In genomic region chr3:126474498-126475410, GRCh38 we compare ENCODE assay signal across 8 cellular contexts. TPM values are rescaled to one million over a fixed set of nuclear protein-coding genes. Genes with fewer than 3 reads are reported as not detected.
DNase-seq lines count a peak whose midpoint lies in the region; ATAC-seq and TF ChIP-seq lines count a peak whose summit lies in the region.

No MANE protein-coding gene starts in this region.

- H3K56ac ChIP-seq in H9 (ENCODE audit: insufficient read length, low read depth, low read length), result no peak overlapping the region

- H3K79me2 ChIP-seq in H9 (ENCODE audit: insufficient read depth, low read length), result peaks cover 9% of the 10 kb centered on the region; the same call in 1 of the 2 replicates

- H3K4me3 ChIP-seq in tibial nerve, result peak overlapping the region; percentile 64 to 90 (median 87)

- H3K79me1 ChIP-seq in H9 (ENCODE audit: insufficient read depth, low read depth, low read length, poor library complexity, severe bottlenecking), result no peaks in the 10 kb centered on the region

- H3K9me3 Mint-ChIP-seq in H9, result no peaks in the 10 kb centered on the region; a peak in 1 of 5 replicates
- no peaks in the 10 kb centered on the region for H3K9me3 Mint-ChIP-seq in activated CD4-positive, alpha-beta memory T cell treated with anti-CD3 and anti-CD28 coated beads, Interleukin-2, amount 10 ng/mL, durations not matched to agents 7 days and 5 days
- no peaks in the 10 kb centered on the region for H3K9me3 Mint-ChIP-seq in naive thymus-derived CD8-positive, alpha-beta T cell

- H2BK15ac ChIP-seq in H9 (ENCODE audit: low read depth, low read length), result no peak overlapping the region

- WGBS in H9 (ENCODE audit: extremely low coverage, insufficient read length, low lambda C conversion rate), result no CpG with 5 or more reads among the region's 72 CpGs
- 8 to 14% methylated on average over 52 to 57 of the region's 72 CpGs for WGBS in tibial nerve, 2 donors

- POLR2A ChIA-PET in activated CD4-positive, alpha-beta memory T cell treated with anti-CD3 and anti-CD28 coated beads, Interleukin-2, amount 10 ng/mL, durations not matched to agents 7 days and 5 days (lab: Charles Lee), result interaction anchor here (1.0 to 2.5 kb wide), 5 partner anchors 9 to 22 kb away, joined by 3 to 7 read pairs (median 4); no protein-coding TSS in a partner anchor
- POLR2A ChIA-PET in naive thymus-derived CD8-positive, alpha-beta T cell (lab: Charles Lee), result interaction anchor here (0.6 to 1.5 kb wide), 7 partner anchors 23 to 1226 kb away, joined by 3 to 5 read pairs (median 3); partner anchors contain the start of genes MCM2 and SNX4

- H3K4me2 ChIP-seq in H9 (ENCODE audit: insufficient read depth, insufficient read length, low read length), result peak overlapping the region; percentile 83

- peak overlapping the region in 2 of 3 experiments; percentile 87 to 93; a peak in 4 of 7 replicates for H3K27ac Mint-ChIP-seq in H9
- peak overlapping the region; percentile 85 for H3K27ac Mint-ChIP-seq in activated CD4-positive, alpha-beta memory T cell treated with anti-CD3 and anti-CD28 coated beads, Interleukin-2, amount 10 ng/mL, durations not matched to agents 7 days and 5 days
- H3K27ac Mint-ChIP-seq in naive thymus-derived CD8-positive, alpha-beta T cell, result peak overlapping the region; percentile 50 to 94 (median 90)

- H3K36me3 ChIP-seq in tibial nerve, result peaks cover 0 to 24% (median 3%) of the 10 kb centered on the region in 3 donors

- H3T11ph ChIP-seq in H9 (ENCODE audit: low read length), result no peak overlapping the region

- TF ChIP-seq POLR2A in erythroblast (IDR thresholded peaks at IDR 0.05; ENCODE audit: low read length) (no peak), tibial nerve (IDR thresholded peaks at IDR 0.05) (no peak)

- no peak overlapping the region for H4K5ac ChIP-seq in H9 (ENCODE audit: insufficient read length, low read depth, low read length)

- no peaks in the 10 kb centered on the region for H4K20me1 ChIP-seq in H9 (ENCODE audit: control insufficient read depth, insufficient read depth, insufficient read length)

- peak overlapping the region; percentile 30 for H3K9ac ChIP-seq in H9 (ENCODE audit: extremely low read depth, insufficient read length, low read length)

- ATAC-seq in naive thymus-derived CD8-positive, alpha-beta T cell, result peak in 1 of 2 donors; percentile 3

- H3K27me3 Mint-ChIP-seq in H9 (ENCODE audit: low read depth), result no peaks in the 10 kb centered on the region
- no peaks in the 10 kb centered on the region for H3K27me3 Mint-ChIP-seq in activated CD4-positive, alpha-beta memory T cell treated with anti-CD3 and anti-CD28 coated beads, Interleukin-2, amount 10 ng/mL, durations not matched to agents 7 days and 5 days
- H3K27me3 Mint-ChIP-seq in naive thymus-derived CD8-positive, alpha-beta T cell, result no peaks in the 10 kb centered on the region

- H2BK120ac ChIP-seq in H9 (ENCODE audit: low read depth, low read length, poor library complexity, severe bottlenecking), result no peak overlapping the region

- no peak overlapping the region for H2BK5ac ChIP-seq in H9 (ENCODE audit: insufficient read length, low read length)

- no peak overlapping the region for H3K23ac ChIP-seq in H9 (ENCODE audit: insufficient read length, low read depth, low read length)

- peaks cover 16 to 28% (median 27%) of the 10 kb centered on the region in 3 experiments for H3K36me3 Mint-ChIP-seq in H9 (ENCODE audit: insufficient read depth in 1 of 3, low read depth in 3 of 3)
- peaks cover 43% of the 10 kb centered on the region for H3K36me3 Mint-ChIP-seq in activated CD4-positive, alpha-beta memory T cell treated with anti-CD3 and anti-CD28 coated beads, Interleukin-2, amount 10 ng/mL, durations not matched to agents 7 days and 5 days (ENCODE audit: low read depth)
- H3K36me3 Mint-ChIP-seq in naive thymus-derived CD8-positive, alpha-beta T cell, result peaks cover 1 to 38% (median 6%) of the 10 kb centered on the region in 3 donors

- DNase-seq in NCI-H748 (lab: John Stamatoyannopoulos, UW; ENCODE audit: unreplicated experiment) (peak; percentile 46), NCI-H748 treated with DMSO at 0.1 percent for 48 hours (lab: John Stamatoyannopoulos, UW) (no peak), H9 (no peak), LHCN-M2 (ENCODE audit: low read depth) (peak; percentile 30), erythroblast (lab: John Stamatoyannopoulos, UW) (peak; percentile 81 to 83), tibial nerve (ENCODE audit: low spot score in 2 of 2) (no peak)
- peak; percentile 47 for DNase-seq in activated CD4-positive, alpha-beta memory T cell treated with anti-CD3 and anti-CD28 coated beads, Interleukin-2, amount 10 ng/mL, durations not matched to agents 7 days and 5 days
- peak in 9 of 10 donors; percentile 9 to 52 (median 31) for DNase-seq in naive thymus-derived CD8-positive, alpha-beta T cell

- H4K91ac ChIP-seq in H9 (ENCODE audit: insufficient read length, low read depth, low read length), result no peak overlapping the region

- H2AFZ ChIP-seq in H9 (ENCODE audit: low read length), result no peak overlapping the region

- H3K23me2 ChIP-seq in H9 (ENCODE audit: insufficient read length, low read depth, low read length, poor library complexity, severe bottlenecking), result peaks cover 13% of the 10 kb centered on the region

- CTCF ChIA-PET in activated CD4-positive, alpha-beta memory T cell treated with anti-CD3 and anti-CD28 coated beads, Interleukin-2, amount 10 ng/mL, durations not matched to agents 7 days and 5 days (lab: Charles Lee), result interaction anchor here (1.0 kb wide), 1 partner anchor 558 kb away, joined by 3 read pairs; no protein-coding TSS in a partner anchor

- H2BK20ac ChIP-seq in H9 (ENCODE audit: low read depth, low read length, poor library complexity, severe bottlenecking), result no peak overlapping the region

- H3K27ac ChIP-seq in H9 (ENCODE audit: insufficient read length, low read depth, low read length) (no peak overlapping the region), tibial nerve (peak overlapping the region; percentile 88 to 98 (median 92))

- H3K27me3 ChIP-seq in H9 (ENCODE audit: insufficient read depth, low read length), result no peaks in the 10 kb centered on the region
- H3K27me3 ChIP-seq in tibial nerve, result no peaks in the 10 kb centered on the region

- H3K4me1 Mint-ChIP-seq in H9, result peaks cover 31 to 36% of the 10 kb centered on the region in 2 experiments
- H3K4me1 Mint-ChIP-seq in activated CD4-positive, alpha-beta memory T cell treated with anti-CD3 and anti-CD28 coated beads, Interleukin-2, amount 10 ng/mL, durations not matched to agents 7 days and 5 days, result peaks cover 44% of the 10 kb centered on the region
- peaks cover 25 to 52% (median 46%) of the 10 kb centered on the region in 4 donors for H3K4me1 Mint-ChIP-seq in naive thymus-derived CD8-positive, alpha-beta T cell

- H3K9me3 ChIP-seq in H9 (ENCODE audit: control insufficient read depth, low read depth, low read length) (no peaks in the 10 kb centered on the region), tibial nerve (no peaks in the 10 kb centered on the region)

- no peak overlapping the region for H3K18ac ChIP-seq in H9 (ENCODE audit: insufficient read length, low read depth, low read length)

- TF ChIP-seq CTCF in H9 (conservative IDR thresholded peaks at IDR 0.05) (no peak), tibial nerve (IDR thresholded peaks at IDR 0.05) (no peak)

- H3K4ac ChIP-seq in H9 (ENCODE audit: low read depth, low read length), result no peak overlapping the region

- no peak overlapping the region for H2AK5ac ChIP-seq in H9 (ENCODE audit: insufficient read length, low read length)

- H4K8ac ChIP-seq in H9 (replicated peaks; ENCODE audit: insufficient read length, low read depth, low read length), result no peak overlapping the region

- peak overlapping the region; percentile 88 to 91 for H3K4me3 Mint-ChIP-seq in H9
- H3K4me3 Mint-ChIP-seq in activated CD4-positive, alpha-beta memory T cell treated with anti-CD3 and anti-CD28 coated beads, Interleukin-2, amount 10 ng/mL, durations not matched to agents 7 days and 5 days, result peak overlapping the region; percentile 89
- peak overlapping the region; percentile 73 to 96 (median 89) for H3K4me3 Mint-ChIP-seq in naive thymus-derived CD8-positive, alpha-beta T cell

- H2BK12ac ChIP-seq in H9 (ENCODE audit: insufficient read length, low read depth, low read length), result no peak overlapping the region

- peak in 1 of 2 donors; percentile 11 for TF ChIP-seq EP300 in tibial nerve (IDR thresholded peaks at IDR 0.05)

- no peak overlapping the region for H3K14ac ChIP-seq in H9 (ENCODE audit: insufficient read depth, low read length)

- H3K4me1 ChIP-seq in H9 (ENCODE audit: insufficient read depth, low read length), result peaks cover 9% of the 10 kb centered on the region; the same call in 1 of the 2 replicates
- peaks cover 0 to 51% (median 37%) of the 10 kb centered on the region in 4 donors for H3K4me1 ChIP-seq in tibial nerve

RNA-seq across cellular contexts. Expression of gene ZXDC, which starts 0.9 kb away (rescaled TPM):
- 26.9 and 28.3 TPM in 2 replicates for total RNA-seq in H9 (2021)
- 14.5 and 16.8 TPM in 2 replicates for total RNA-seq in LHCN-M2 (2014; rRNA removed)
- 7.2 TPM for polyA plus RNA-seq in LHCN-M2 (2012)
- total RNA-seq in activated CD4-positive, alpha-beta memory T cell treated with anti-CD3 and anti-CD28 coated beads, Interleukin-2, amount 10 ng/mL, durations not matched to agents 7 days and 5 days, result 10 to 100 TPM; 23.8 to 23.9 TPM
- total RNA-seq in naive thymus-derived CD8-positive, alpha-beta T cell, result 10 to 100 TPM; 54.9 to 61.0 TPM
- polyA plus RNA-seq in naive thymus-derived CD8-positive, alpha-beta T cell, result 10 to 100 TPM; 11.4 to 27.0 (median 18.3) TPM
- 10 to 100 TPM; 54.0 to 77.4 (median 68.0) TPM for total RNA-seq in tibial nerve

RNA-seq across cellular contexts. Expression of gene UROC1, which starts 42.8 kb away (rescaled TPM):
- not detected in 2 replicates for total RNA-seq in H9 (2021)
- total RNA-seq in LHCN-M2 (2014; rRNA removed), result not detected in 2 replicates
- not detected for polyA plus RNA-seq in LHCN-M2 (2012)
- total RNA-seq in activated CD4-positive, alpha-beta memory T cell treated with anti-CD3 and anti-CD28 coated beads, Interleukin-2, amount 10 ng/mL, durations not matched to agents 7 days and 5 days, result not detected
- under 1 TPM; 0.10 to 0.11 TPM for total RNA-seq in naive thymus-derived CD8-positive, alpha-beta T cell
- under 1 TPM; 0.07 to 0.67 (median 0.21) TPM for polyA plus RNA-seq in naive thymus-derived CD8-positive, alpha-beta T cell
- total RNA-seq in tibial nerve, result not detected

RNA-seq across cellular contexts. Expression of gene CHST13, which starts 49.2 kb away (rescaled TPM):
- 0.85 and 0.99 TPM in 2 replicates for total RNA-seq in H9 (2021)
- not detected in 2 replicates for total RNA-seq in LHCN-M2 (2014; rRNA removed)
- 0.02 TPM for polyA plus RNA-seq in LHCN-M2 (2012)
- total RNA-seq in activated CD4-positive, alpha-beta memory T cell treated with anti-CD3 and anti-CD28 coated beads, Interleukin-2, amount 10 ng/mL, durations not matched to agents 7 days and 5 days, result not detected
- not detected for total RNA-seq in naive thymus-derived CD8-positive, alpha-beta T cell
- polyA plus RNA-seq in naive thymus-derived CD8-positive, alpha-beta T cell, result under 1 TPM in 1 of 3 donors, not detected in 2; 0.14 TPM
- total RNA-seq in tibial nerve, result 1 to 10 TPM in 3 of 4 donors, not detected in 1; 1.0 to 7.2 (median 1.1) TPM

Comparison
In these comparisons a context has a peak if more than half of its experiments do, and no peak if none do; other contexts are left out.
1. DNase-seq: peak in NCI-H748 (single experiment), LHCN-M2 (single experiment), activated CD4-positive, alpha-beta memory T cell treated with anti-CD3 and anti-CD28 coated beads, Interleukin-2, amount 10 ng/mL, durations not matched to agents 7 days and 5 days (single experiment), erythroblast (2 of 2) and naive thymus-derived CD8-positive, alpha-beta T cell (9 of 10); none in NCI-H748 treated with DMSO at 0.1 percent for 48 hours (single experiment), H9 (single experiment) and tibial nerve (0 of 2).
2. Peak in every context shown above with its lines, with median percentiles within 50 percentile points of each other: H3K27ac Mint-ChIP-seq and H3K4me3 Mint-ChIP-seq.